In genomic region chr19:8302357-8302691, GRCh38 we compare ENCODE assay signal across 9 cellular contexts. TPM values are rescaled to one million over a fixed set of nuclear protein-coding genes. Genes with fewer than 3 reads are reported as not detected.
DNase-seq lines count a peak whose midpoint lies in the region; ATAC-seq and TF ChIP-seq lines count a peak whose summit lies in the region.
"Had no signal": no experiment of that assay in that cellular context is flagged by ENCODE, and none has a peak within 500 bp of the region (broad histone marks: within the 10 kb centered on the region; RNA-seq: fewer than 3 reads in every experiment).

No MANE protein-coding gene starts in this region.

- H3K27me3 ChIP-seq in colonic mucosa (no peaks in the 10 kb centered on the region), aorta (ENCODE audit: control insufficient read depth in 1 of 2, insufficient read depth in 2 of 2, low read length in 1 of 2) (no peaks in the 10 kb centered on the region)

- H3K9me3 ChIP-seq in colonic mucosa (no peaks in the 10 kb centered on the region), aorta (ENCODE audit: control insufficient read depth, low read length) (no peaks in the 10 kb centered on the region)

- no peak for TF ChIP-seq CTCF in colonic mucosa (IDR thresholded peaks at IDR 0.05)

- H3K4me1 ChIP-seq in colonic mucosa (no peaks in the 10 kb centered on the region), aorta (ENCODE audit: control insufficient read depth in 1 of 2, insufficient read depth in 2 of 2, low read length in 2 of 2) (no peaks in the 10 kb centered on the region)

- H3K9ac ChIP-seq in colonic mucosa (ENCODE audit: low read depth in 2 of 2, low read length in 2 of 2): no peak overlapping the region

- 64 to 67% methylated on average over 10 to 11 of the region's 11 CpGs for WGBS in aorta, 2 donors

- H3K36me3 ChIP-seq in colonic mucosa (no peaks in the 10 kb centered on the region), aorta (ENCODE audit: control insufficient read depth in 1 of 2, insufficient read depth in 2 of 2, low read length in 1 of 2) (no peaks in the 10 kb centered on the region)

- ATAC-seq in aorta (ENCODE audit: low FRiP score) (peak; percentile 47), HG03460 (IDR thresholded peaks at IDR 0.05; ENCODE audit: unreplicated experiment) (no peak), HG02840 (IDR thresholded peaks at IDR 0.05; ENCODE audit: low FRiP score, unreplicated experiment) (no peak)
- ATAC-seq: T-cell had no signal

- intact Hi-C loops in colonic mucosa (cut with DNase I): no loop called here
- intact Hi-C loops in aorta (cut with DNase I): no loop called here

- no peak overlapping the region for H3K27ac ChIP-seq in colonic mucosa
- H3K27ac ChIP-seq in aorta (ENCODE audit: low read depth in 1 of 2, low read length in 2 of 2): no peak overlapping the region

- H3K4me3 ChIP-seq in colonic mucosa: no peak overlapping the region
- H3K4me3 ChIP-seq in aorta (ENCODE audit: low read length in 2 of 2): no peak overlapping the region

- peak; percentile 2 for DNase-seq in stimulated activated CD4-positive, alpha-beta T cell treated with anti-CD3 and anti-CD28 coated beads, Interleukin-15, amount 100 ng/mL, for 24 hours
- no peak for DNase-seq in stimulated activated CD4-positive, alpha-beta T cell treated with anti-CD3 and anti-CD28 coated beads, Interleukin-2, amount 100 ng/mL, for 24 hours
- DNase-seq in colonic mucosa (peak; percentile 32), mesenteric fat pad (ENCODE audit: low spot score) (peak; percentile 89), aorta (peak; percentile 64 to 74), SHP77 treated with DMSO at 0.1 percent for 48 hours (lab: John Stamatoyannopoulos, UW) (no peak)

RNA-seq across cellular contexts. Expression of gene CD320, which starts 5.8 kb away (rescaled TPM):
- total RNA-seq in colonic mucosa: 100 to 1,000 TPM in 1 of 2 donors, 10 to 100 TPM in 1; 34.1 to 154 TPM
- total RNA-seq in mesenteric fat pad: 55.2 TPM
- total RNA-seq in aorta: 10 to 100 TPM; 25.5 to 28.0 TPM
- polyA plus RNA-seq in aorta: 10 to 100 TPM; 17.3 to 42.6 TPM

RNA-seq across cellular contexts. Expression of gene NDUFA7, which starts 18.9 kb away (rescaled TPM):
- total RNA-seq in colonic mucosa: 10 to 100 TPM; 57.4 to 58.3 TPM
- 39.9 TPM for total RNA-seq in mesenteric fat pad
- total RNA-seq in aorta: 10 to 100 TPM; 18.9 to 19.6 TPM
- 10 to 100 TPM; 33.8 to 53.0 TPM for polyA plus RNA-seq in aorta

RNA-seq across cellular contexts. Expression of gene RPS28, which starts 19.0 kb away (rescaled TPM):
- total RNA-seq in colonic mucosa: 1,000 to 10,000 TPM; 1,587 to 1,854 TPM
- total RNA-seq in mesenteric fat pad: 1,239 TPM
- 100 to 1,000 TPM; 875 to 981 TPM for total RNA-seq in aorta
- polyA plus RNA-seq in aorta: 100 to 1,000 TPM; 405 to 553 TPM

RNA-seq across cellular contexts. Expression of gene KANK3, which starts 40.7 kb away (rescaled TPM):
- 1 to 10 TPM; 1.7 to 2.7 TPM for total RNA-seq in colonic mucosa
- total RNA-seq in mesenteric fat pad: 28.6 TPM
- 10 to 100 TPM; 15.9 to 23.9 TPM for total RNA-seq in aorta
- polyA plus RNA-seq in aorta: 1 to 10 TPM in 1 of 2 donors, under 1 TPM in 1; 0.50 to 1.8 TPM

Comparison
In these comparisons a context has a peak if more than half of its experiments do, and no peak if none do; other contexts are left out.
1. DNase-seq: peak in stimulated activated CD4-positive, alpha-beta T cell treated with anti-CD3 and anti-CD28 coated beads, Interleukin-15, amount 100 ng/mL, for 24 hours (single experiment), colonic mucosa (single experiment), mesenteric fat pad (single experiment) and aorta (2 of 2); none in stimulated activated CD4-positive, alpha-beta T cell treated with anti-CD3 and anti-CD28 coated beads, Interleukin-2, amount 100 ng/mL, for 24 hours (0 of 2) and SHP77 treated with DMSO at 0.1 percent for 48 hours (single experiment).